ENCODE assay signal across 1 cellular context in genomic region chr4:40305329-40306193, GRCh38.
TF ChIP-seq lines count a peak whose summit lies in the region.

No MANE protein-coding gene starts in this region.

TF ChIP-seq in H1, 55 proteins besides CTCF, POLR2A, EP300 and RAD21 (continued from another document):
- TF ChIP-seq CHD7 (IDR thresholded peaks at IDR 0.05; ENCODE audit: insufficient replicate concordance, low read length) (no peak), NANOG (IDR thresholded peaks at IDR 0.05; ENCODE audit: insufficient read depth, low read depth, low read length, poor library complexity, severe bottlenecking) (no peak), SP1 (IDR thresholded peaks at IDR 0.05; ENCODE audit: low read depth, low read length) (no peak), RBBP5 (IDR thresholded peaks at IDR 0.05; ENCODE audit: borderline replicate concordance, low read depth, low read length) (no peak), JUN (IDR thresholded peaks at IDR 0.05; ENCODE audit: low read depth, low read length) (no peak), SUZ12 (IDR thresholded peaks at IDR 0.05; ENCODE audit: low read length) (no peak)
